In genomic region chr13:95833713-95834112, GRCh38 we compare ENCODE assay signal across 12 cellular contexts.
A peak's percentile ranks its signal among the peaks of the same experiment; 100 is the strongest.
DNase-seq lines count a peak whose midpoint lies in the region; ATAC-seq, FAIRE-seq and TF ChIP-seq lines count a peak whose summit lies in the region.
"Had no signal": no experiment of that assay in that cellular context is flagged by ENCODE, and none has a peak within 500 bp of the region (broad histone marks: within the 10 kb centered on the region; RNA-seq: fewer than 3 reads in every experiment).

No MANE protein-coding gene starts in this region.

- TF ChIP-seq CTCF in AG10803 (conservative IDR thresholded peaks at IDR 0.05; ENCODE audit: low read length) (no peak), GM12878 (IDR thresholded peaks at IDR 0.05 in 2 of 3, conservative IDR thresholded peaks at IDR 0.05 in 1 of 3; ENCODE audit: control insufficient read depth in 2 of 3, extremely low read depth in 1 of 3, insufficient read depth in 1 of 3, low read depth in 3 of 3, low read length in 3 of 3) (no peak), keratinocyte (optimal IDR thresholded peaks at IDR 0.05 in 1 of 3, IDR thresholded peaks at IDR 0.05 in 1 of 3, conservative IDR thresholded peaks at IDR 0.05 in 1 of 3; ENCODE audit: extremely low read depth in 1 of 3, insufficient read depth in 2 of 3, low read length in 3 of 3) (no peak), tibial nerve (IDR thresholded peaks at IDR 0.05) (no peak)

- H3K9me1 ChIP-seq in keratinocyte (ENCODE audit: control insufficient read depth, extremely low read depth, insufficient read depth, low read length) = no peaks in the 10 kb centered on the region

- BruUV-seq in GM12878 (replicated peaks; lab: Mats Ljungman, UMichigan) = no TSS peak

- no peak for TF ChIP-seq POLR2A in GM12878 (IDR thresholded peaks at IDR 0.05; ENCODE audit: low read depth, low read length)
- TF ChIP-seq POLR2A in tibial nerve (IDR thresholded peaks at IDR 0.05) = no peak

- peak; percentile 17 for DNase-seq in AG10803 (ENCODE audit: low read depth)
- DNase-seq in HT1080 (ENCODE audit: low read depth) = peak; percentile 42
- no peak for DNase-seq in GM12878 (ENCODE audit: low read depth, low spot score)
- DNase-seq in keratinocyte (ENCODE audit: low read depth, low spot score) = no peak
- no peak for DNase-seq in tibial nerve (ENCODE audit: low spot score in 2 of 2)
- DNase-seq in DMS79 (lab: John Stamatoyannopoulos, UW) = no peak
- DNase-seq in T1000 (lab: John Stamatoyannopoulos, UW) = no peak
- no peak for DNase-seq in iPS-NIHi7 (ENCODE audit: extremely low spot score)
- DNase-seq: esophagus squamous epithelium had no signal

- SMC1A ChIA-PET in GM12878 (lab: Charles Lee; ENCODE audit: uncharacterized antibody, unreplicated experiment) = interaction anchor here (0.6 to 6.3 kb wide), 23 partner anchors 9 to 340 kb away, joined by 3 to 139 read pairs (median 4); no protein-coding TSS in a partner anchor

- no peak for TF ChIP-seq RAD21 in GM12878 (IDR thresholded peaks at IDR 0.05; ENCODE audit: insufficient read depth, low read depth, low read length)

- POLR2A ChIA-PET in GM12878 (lab: Charles Lee) = interaction anchor here (0.5 to 1.1 kb wide), 2 partner anchors 209 to 270 kb away, joined by 4 to 5 read pairs; no protein-coding TSS in a partner anchor

- no peak for ATAC-seq in GM12878

- CTCF ChIA-PET in GM12878 (lab: Yijun Ruan, JAX) = interaction anchor here (0.6 to 8.1 kb wide), 54 partner anchors 9 to 644 kb away, joined by 3 to 192 read pairs (median 4); no protein-coding TSS in a partner anchor

- 74% methylated on average over 2 of the region's 2 CpGs for WGBS in GM12878 (ENCODE audit: insufficient coverage, insufficient replicate concordance, low lambda C conversion rate, missing lambda C conversion rate)
- 21 to 22% methylated on average over 2 of the region's 2 CpGs for WGBS in tibial nerve, 2 donors

- H3K36me3 ChIP-seq in GM12878 (ENCODE audit: control insufficient read depth in 2 of 2, insufficient read depth in 2 of 2, low read length in 1 of 2) (no peaks in the 10 kb centered on the region), keratinocyte (ENCODE audit: control insufficient read depth in 2 of 2, extremely low read depth in 1 of 2, insufficient read depth in 2 of 2, low read length in 2 of 2) (no peaks in the 10 kb centered on the region), tibial nerve (peaks cover 0 to 28% (median 0%) of the 10 kb centered on the region in 3 donors)
- H3K36me3 ChIP-seq: BE2C, esophagus squamous epithelium, prostate gland had no signal

- H3K4me2 ChIP-seq in GM12878 (ENCODE audit: control insufficient read depth, insufficient read depth) = no peak overlapping the region
- H3K4me2 ChIP-seq in keratinocyte (ENCODE audit: control insufficient read depth, extremely low read depth, insufficient read depth, low read depth, low read length) = peak overlapping the region; percentile 39

- no peak overlapping the region for H3K27ac ChIP-seq in GM12878 (ENCODE audit: control insufficient read depth, insufficient read depth)
- no peak overlapping the region for H3K27ac ChIP-seq in keratinocyte (ENCODE audit: control insufficient read depth, insufficient read depth, low read length)
- H3K27ac ChIP-seq in tibial nerve = no peak overlapping the region
- H3K27ac ChIP-seq: coronary artery, esophagus squamous epithelium, prostate gland had no signal

- H4K20me1 ChIP-seq in GM12878 (ENCODE audit: control insufficient read depth, insufficient read depth) (no peaks in the 10 kb centered on the region), keratinocyte (ENCODE audit: control insufficient read depth, extremely low read depth, insufficient read depth, low read length) (no peaks in the 10 kb centered on the region)

- H3K4me3 ChIP-seq in AG10803 (ENCODE audit: low read length) (no peak overlapping the region), GM12878 (no peak overlapping the region), keratinocyte (ENCODE audit: control insufficient read depth in 2 of 3, extremely low read depth in 1 of 3, insufficient read depth in 2 of 3, low read depth in 1 of 3, low read length in 3 of 3) (no peak overlapping the region), tibial nerve (no peak overlapping the region)
- H3K4me3 ChIP-seq: coronary artery, esophagus squamous epithelium, prostate gland had no signal

- RAD21 ChIA-PET in GM12878 (lab: Charles Lee; ENCODE audit: unreplicated experiment) = interaction anchor here (0.6 to 5.0 kb wide), 23 partner anchors 10 to 341 kb away, joined by 3 to 101 read pairs (median 4); no protein-coding TSS in a partner anchor

- H3K79me2 ChIP-seq in GM12878 (ENCODE audit: control insufficient read depth, insufficient read depth, low read length) (no peaks in the 10 kb centered on the region), keratinocyte (ENCODE audit: control insufficient read depth, insufficient read depth, low read length) (no peaks in the 10 kb centered on the region)

- peak; percentile 27 for FAIRE-seq in GM12878 (lab: Jason Lieb, UNC)
- FAIRE-seq in keratinocyte (lab: Jason Lieb, UNC) = no peak

- intact Hi-C loops in GM12878 (cut with micrococcal nuclease; ENCODE audit: unreplicated experiment) = loop anchor here (1.0 to 10.0 kb wide), 7 partner anchors 147 to 429 kb away; partner anchors contain the start of gene DNAJC3

- TF ChIP-seq EP300 in GM12878 (IDR thresholded peaks at IDR 0.05; ENCODE audit: borderline replicate concordance in 1 of 2, control insufficient read depth in 1 of 2, low read depth in 2 of 2, low read length in 2 of 2) = no peak
- no peak for TF ChIP-seq EP300 in tibial nerve (IDR thresholded peaks at IDR 0.05)

- H3K27me3 ChIP-seq in GM12878 (replicated peaks in 1 of 2; ENCODE audit: control insufficient read depth in 2 of 2, insufficient read depth in 2 of 2, low read length in 1 of 2) (no peaks in the 10 kb centered on the region), keratinocyte (ENCODE audit: control insufficient read depth, extremely low read depth, insufficient read depth, low read length) (no peaks in the 10 kb centered on the region), tibial nerve (no peaks in the 10 kb centered on the region)
- H3K27me3 ChIP-seq: BE2C, esophagus squamous epithelium had no signal

- H2AFZ ChIP-seq in GM12878 (ENCODE audit: control insufficient read depth, low read depth, low read length) (no peak overlapping the region), keratinocyte (ENCODE audit: control insufficient read depth, low read length) (no peak overlapping the region)

- dilution Hi-C loops in keratinocyte (cut with MboI; ENCODE audit: extremely low pct_ligation_motif_present, low sequenced_read_pairs) = no loop called here

- in situ Hi-C loops in GM12878 (cut with MboI) = loop anchor here (25.0 kb wide), 1 partner anchor 221 kb away; no protein-coding TSS in a partner anchor

- no peaks in the 10 kb centered on the region for H3K4me1 ChIP-seq in GM12878 (ENCODE audit: control insufficient read depth, insufficient read depth, low read length)
- peaks cover 10% of the 10 kb centered on the region for H3K4me1 ChIP-seq in keratinocyte (ENCODE audit: control insufficient read depth, extremely low read depth, insufficient read depth, low read length)
- peaks cover 0 to 10% (median 0%) of the 10 kb centered on the region in 4 donors for H3K4me1 ChIP-seq in tibial nerve
- H3K4me1 ChIP-seq: prostate gland had no signal

- H3K9ac ChIP-seq in GM12878 (ENCODE audit: control insufficient read depth, insufficient read depth, low read length) = no peak overlapping the region
- H3K9ac ChIP-seq in keratinocyte (ENCODE audit: control insufficient read depth, extremely low read depth, insufficient read depth, low read length) = no peak overlapping the region

- H3K9me3 ChIP-seq in GM12878 (replicated peaks; ENCODE audit: control insufficient read depth, insufficient read depth, low read length) = no peaks in the 10 kb centered on the region
- H3K9me3 ChIP-seq in keratinocyte (ENCODE audit: control insufficient read depth, low read depth, low read length) = no peaks in the 10 kb centered on the region
- H3K9me3 ChIP-seq in tibial nerve = peaks cover 0 to 17% (median 4%) of the 10 kb centered on the region in 4 donors
- H3K9me3 ChIP-seq: BE2C, prostate gland had no signal

TF ChIP-seq in GM12878, 131 proteins besides CTCF, POLR2A, EP300 and RAD21:
- TF ChIP-seq, protein P1, sequence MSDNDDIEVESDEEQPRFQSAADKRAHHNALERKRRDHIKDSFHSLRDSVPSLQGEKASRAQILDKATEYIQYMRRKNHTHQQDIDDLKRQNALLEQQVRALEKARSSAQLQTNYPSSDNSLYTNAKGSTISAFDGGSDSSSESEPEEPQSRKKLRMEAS (IDR thresholded peaks at IDR 0.05; ENCODE audit: low read depth, low read length) = no peak

Comparison
In these comparisons a context has a peak if more than half of its experiments do, and no peak if none do; other contexts are left out.
1. DNase-seq: peak in AG10803 (single experiment) and HT1080 (single experiment); none in GM12878 (single experiment), keratinocyte (single experiment), tibial nerve (0 of 2), DMS79 (single experiment), T1000 (single experiment) and iPS-NIHi7 (single experiment).